In genomic region chr9:136631038-136632000, GRCh38 we compare ENCODE assay signal across 8 cellular contexts. TPM values are rescaled to one million over a fixed set of nuclear protein-coding genes. Genes with fewer than 3 reads are reported as not detected.
DNase-seq lines count a peak whose midpoint lies in the region; ATAC-seq and TF ChIP-seq lines count a peak whose summit lies in the region.

No MANE protein-coding gene starts in this region.

- intact Hi-C loops in Calu3 (cut with micrococcal nuclease; ENCODE audit: unreplicated experiment): loop anchor here (1.0 kb wide), 1 partner anchor 146 kb away; no protein-coding TSS in a partner anchor

- H3K27me3 ChIP-seq in Karpas-422 (ENCODE audit: low read length) (no peaks in the 10 kb centered on the region), osteoblast (ENCODE audit: insufficient read depth, low read length) (peaks cover 15% of the 10 kb centered on the region), thoracic aorta (replicated peaks; ENCODE audit: insufficient read depth) (no peaks in the 10 kb centered on the region)

- DNase-seq in Calu3 (peak; percentile 73), Karpas-422 (peak; percentile 87), RPMI7951 (ENCODE audit: low read depth) (peak; percentile 66), fibroblast of the aortic adventitia (ENCODE audit: low read depth) (peak; percentile 85), osteoblast (ENCODE audit: insufficient read length, low spot score, missing footprints) (peak; percentile 97), thoracic aorta (ENCODE audit: low spot score) (no peak)
- peak; percentile 59 to 67 for DNase-seq in activated T-helper 1 cell treated with anti-CD3 and anti-CD28 coated beads, Interleukin-2, amount 50 U/mL, for 16 hours (ENCODE audit: low read depth in 1 of 2, low spot score in 1 of 2)

- H2AFZ ChIP-seq in Karpas-422 (ENCODE audit: low read length): no peak overlapping the region
- no peak overlapping the region for H2AFZ ChIP-seq in osteoblast (ENCODE audit: low read length)

- H3K79me2 ChIP-seq in Karpas-422 (ENCODE audit: low read length) (no peaks in the 10 kb centered on the region), osteoblast (ENCODE audit: insufficient read depth, low read length) (no peaks in the 10 kb centered on the region)

- H3K9me2 ChIP-seq in Karpas-422 (replicated peaks; ENCODE audit: insufficient read depth, low read length): no peaks in the 10 kb centered on the region

- no peak overlapping the region for H3K27ac ChIP-seq in Karpas-422 (ENCODE audit: low read length)
- no peak overlapping the region for H3K27ac ChIP-seq in osteoblast (ENCODE audit: low read depth, low read length)
- H3K27ac ChIP-seq in thoracic aorta: no peak overlapping the region

- H3K9me3 Mint-ChIP-seq in Calu3 (ENCODE audit: low read depth, unreplicated experiment): no peaks in the 10 kb centered on the region

- no peak overlapping the region for H3K27ac Mint-ChIP-seq in Calu3 (ENCODE audit: unreplicated experiment)

- CTCF ChIA-PET in Calu3 (lab: Charles Lee): interaction anchor here (1.2 kb wide), 2 partner anchors 142 to 147 kb away, joined by 11 to 20 read pairs; no protein-coding TSS in a partner anchor

- H4K20me1 ChIP-seq in Karpas-422 (ENCODE audit: insufficient read depth, low read depth, low read length): no peaks in the 10 kb centered on the region
- peaks cover 4% of the 10 kb centered on the region for H4K20me1 ChIP-seq in osteoblast (ENCODE audit: insufficient read depth, low read length)

- H3K36me3 Mint-ChIP-seq in Calu3 (ENCODE audit: insufficient read depth, unreplicated experiment): no peaks in the 10 kb centered on the region

- H3K4me3 ChIP-seq in Karpas-422 (ENCODE audit: low read length) (no peak overlapping the region), fibroblast of the aortic adventitia (ENCODE audit: low read depth, low read length) (no peak overlapping the region), osteoblast (ENCODE audit: insufficient read depth, low read length) (no peak overlapping the region), thoracic aorta (no peak overlapping the region)

- H3K36me3 ChIP-seq in Karpas-422 (ENCODE audit: insufficient read depth, low read length) (no peaks in the 10 kb centered on the region), osteoblast (ENCODE audit: insufficient read depth, low read length) (no peaks in the 10 kb centered on the region), thoracic aorta (no peaks in the 10 kb centered on the region)

- no peak overlapping the region for H3K4me3 Mint-ChIP-seq in Calu3 (ENCODE audit: low read depth, unreplicated experiment)

- H3K9ac ChIP-seq in Karpas-422 (ENCODE audit: low read length): no peak overlapping the region

- H3K27me3 Mint-ChIP-seq in Calu3 (ENCODE audit: unreplicated experiment): peaks cover 12% of the 10 kb centered on the region

- peak; percentile 48 for ATAC-seq in thoracic aorta (ENCODE audit: insufficient number of reproducible peaks, low FRiP score, low read depth)
- ATAC-seq in HG03342 (IDR thresholded peaks at IDR 0.05; ENCODE audit: unreplicated experiment): no peak

- no peaks in the 10 kb centered on the region for H3K9me3 ChIP-seq in Karpas-422 (ENCODE audit: low read length)
- H3K9me3 ChIP-seq in osteoblast (ENCODE audit: low read depth, low read length): no peaks in the 10 kb centered on the region
- no peaks in the 10 kb centered on the region for H3K9me3 ChIP-seq in thoracic aorta

- no peaks in the 10 kb centered on the region for H3K4me1 ChIP-seq in Karpas-422 (ENCODE audit: low read length)
- no peaks in the 10 kb centered on the region for H3K4me1 ChIP-seq in osteoblast (ENCODE audit: insufficient read depth, low read length)
- H3K4me1 ChIP-seq in thoracic aorta (ENCODE audit: control insufficient read depth in 1 of 2, low read depth in 2 of 2): peaks cover 0 to 9% of the 10 kb centered on the region in 2 donors

- H3K4me2 ChIP-seq in Karpas-422 (ENCODE audit: low read depth, low read length, poor library complexity, severe bottlenecking) (no peak overlapping the region), osteoblast (ENCODE audit: insufficient read depth, low read length) (no peak overlapping the region)

- H3K4me1 Mint-ChIP-seq in Calu3 (ENCODE audit: low read depth, unreplicated experiment): no peaks in the 10 kb centered on the region

- TF ChIP-seq CTCF in Calu3 (IDR thresholded peaks at IDR 0.05; ENCODE audit: unreplicated experiment) (peak; percentile 72), fibroblast of the aortic adventitia (IDR thresholded peaks at IDR 0.05; ENCODE audit: insufficient read depth, low read length) (peak; percentile 85), osteoblast (IDR thresholded peaks at IDR 0.05; ENCODE audit: extremely low read depth, low read depth, low read length) (peak; percentile 85), thoracic aorta (IDR thresholded peaks at IDR 0.05) (peak; percentile 83)

- no TSS peak for BruUV-seq in Calu3 (replicated peaks; lab: Mats Ljungman, UMichigan)

RNA-seq across cellular contexts. Expression of gene EGFL7, which starts 31.4 kb away (rescaled TPM):
- total RNA-seq in Calu3 (2022) (1.2 and 1.3 TPM in 2 replicates), fibroblast of the aortic adventitia (ENCODE audit: low replicate concordance) (2.4 and 5.6 TPM in 2 replicates), osteoblast (3.3 and 6.2 TPM in 2 replicates), thoracic aorta (10 to 100 TPM; 42.0 to 56.5 TPM)
- not detected in 2 replicates for total RNA-seq in Karpas-422 (2014; rRNA removed; shearing (Covaris generic); ENCODE audit: low replicate concordance)
- 1.6 and 4.1 TPM in 2 replicates for total RNA-seq in RPMI7951 (2014; rRNA removed; shearing (Covaris generic))

RNA-seq across cellular contexts. Expression of gene AGPAT2, which starts 55.9 kb away (rescaled TPM):
- total RNA-seq in Calu3 (2022) (40.4 and 45.4 TPM in 2 replicates), fibroblast of the aortic adventitia (ENCODE audit: low replicate concordance) (6.2 and 29.0 TPM in 2 replicates), osteoblast (26.5 and 30.0 TPM in 2 replicates), thoracic aorta (10 to 100 TPM; 50.2 to 66.8 TPM)
- total RNA-seq in Karpas-422 (2014; rRNA removed; shearing (Covaris generic); ENCODE audit: low replicate concordance): 12.3 and 38.5 TPM in 2 replicates
- total RNA-seq in RPMI7951 (2014; rRNA removed; shearing (Covaris generic)): 20.4 and 34.7 TPM in 2 replicates
